14 cellular contexts compared by ENCODE assay signal in genomic region chr1:241716915-241717651, GRCh38.
DNase-seq lines count a peak whose midpoint lies in the region; ATAC-seq and TF ChIP-seq lines count a peak whose summit lies in the region.
"Had no signal": no experiment of that assay in that cellular context is flagged by ENCODE, and none has a peak within 500 bp of the region (broad histone marks: within the 10 kb centered on the region; RNA-seq: fewer than 3 reads in every experiment).

No MANE protein-coding gene starts in this region.

- no peak overlapping the region for H3K9ac ChIP-seq in neural progenitor cell

- POLR2A ChIA-PET in RWPE1 (lab: Yijun Ruan, JAX; ENCODE audit: low non-redundant PET), result no interaction called here

- no peak overlapping the region for H3K4me3 ChIP-seq in neural progenitor cell
- H3K4me3 ChIP-seq: GM23338, stomach had no signal

- no peaks in the 10 kb centered on the region for H4K20me1 ChIP-seq in neural progenitor cell (ENCODE audit: low read depth)

- no peak overlapping the region for H3K4me2 ChIP-seq in neural progenitor cell
- H3K4me2 ChIP-seq: GM23338 had no signal

- H3K4me1 ChIP-seq in neural progenitor cell, result no peaks in the 10 kb centered on the region
- H3K4me1 ChIP-seq: BE2C had no signal

- no peak for TF ChIP-seq CTCF in RWPE1 (conservative IDR thresholded peaks at IDR 0.05; ENCODE audit: low read depth)
- TF ChIP-seq CTCF in neural progenitor cell (IDR thresholded peaks at IDR 0.05), result no peak

- CTCF ChIA-PET in RWPE1 (lab: Yijun Ruan, JAX), result interaction anchor here (0.7 kb wide), 1 partner anchor 32 kb away, joined by 3 read pairs; no protein-coding TSS in a partner anchor

- H3K9me3 Mint-ChIP-seq in activated T-cell treated with anti-CD3 and anti-CD28 coated beads, Interleukin-2, amount 50 U/mL, for 24 hours, result no peaks in the 10 kb centered on the region
- no peaks in the 10 kb centered on the region for H3K9me3 Mint-ChIP-seq in neural progenitor cell
- H3K9me3 Mint-ChIP-seq: GM23338 had no signal

- H3K79me2 ChIP-seq in neural progenitor cell (ENCODE audit: low read depth), result no peaks in the 10 kb centered on the region

- no peaks in the 10 kb centered on the region for H3K36me3 Mint-ChIP-seq in activated T-cell treated with anti-CD3 and anti-CD28 coated beads, Interleukin-2, amount 50 U/mL, for 24 hours (ENCODE audit: low read depth)
- H3K36me3 Mint-ChIP-seq in neural progenitor cell, result no peaks in the 10 kb centered on the region

- H3F3A ChIP-seq in neural progenitor cell (ENCODE audit: low read depth), result no peaks in the 10 kb centered on the region

- peak overlapping the region; percentile 12 for H3K27ac Mint-ChIP-seq in activated T-cell treated with anti-CD3 and anti-CD28 coated beads, Interleukin-2, amount 50 U/mL, for 24 hours
- H3K27ac Mint-ChIP-seq in neural progenitor cell, result no peak overlapping the region
- H3K27ac Mint-ChIP-seq: GM23338 had no signal

- H2AFZ ChIP-seq in neural progenitor cell (replicated peaks), result no peak overlapping the region
- H2AFZ ChIP-seq: GM23338 had no signal

- H3K27me3 Mint-ChIP-seq in activated T-cell treated with anti-CD3 and anti-CD28 coated beads, Interleukin-2, amount 50 U/mL, for 24 hours, result peaks cover 37% of the 10 kb centered on the region
- no peaks in the 10 kb centered on the region for H3K27me3 Mint-ChIP-seq in neural progenitor cell (ENCODE audit: insufficient read depth, low read depth)

- peaks cover 24% of the 10 kb centered on the region for H3K4me1 Mint-ChIP-seq in activated T-cell treated with anti-CD3 and anti-CD28 coated beads, Interleukin-2, amount 50 U/mL, for 24 hours (ENCODE audit: low read depth)
- no peaks in the 10 kb centered on the region for H3K4me1 Mint-ChIP-seq in neural progenitor cell
- H3K4me1 Mint-ChIP-seq: GM23338 had no signal

- no peaks in the 10 kb centered on the region for H3K36me3 ChIP-seq in neural progenitor cell
- H3K36me3 ChIP-seq: BE2C, stomach had no signal

- no peaks in the 10 kb centered on the region for H3K9me3 ChIP-seq in neural progenitor cell (ENCODE audit: low read depth)
- H3K9me3 ChIP-seq: BE2C had no signal

- H3K27ac ChIP-seq in RWPE1 (no peak overlapping the region), neural progenitor cell (no peak overlapping the region)
- H3K27ac ChIP-seq: stomach had no signal

- DNase-seq in stimulated activated CD4-positive, alpha-beta T cell treated with anti-CD3 and anti-CD28 coated beads, Interleukin-12 subunit alpha, Interleukin-12 subunit beta, amount 100 ng/mL, for 48 hours (ENCODE audit: low read depth in 2 of 3, low spot score in 1 of 3), result peak in 2 of 3 donors; percentile 1 to 16
- no peak for DNase-seq in stimulated activated CD4-positive, alpha-beta T cell treated with anti-CD3 and anti-CD28 coated beads, Interleukin-12 subunit alpha, Interleukin-12 subunit beta, amount 100 ng/mL, for 4 hours
- DNase-seq in activated T-cell treated with anti-CD3 and anti-CD28 coated beads, Interleukin-2, amount 50 U/mL, for 24 hours, result no peak
- peak; percentile 83 for DNase-seq in iris pigment epithelial cell (ENCODE audit: low read depth)
- no peak for DNase-seq in RWPE1 (ENCODE audit: low spot score)
- DNase-seq in HuH-7.5 (ENCODE audit: low spot score), result no peak
- DNase-seq in neural progenitor cell (ENCODE audit: low spot score), result no peak
- DNase-seq: BE2C, DMS79 treated with DMSO at 0.1 percent for 48 hours, SHP77, stomach had no signal

- no peak for ATAC-seq in GM21447 (IDR thresholded peaks at IDR 0.05; ENCODE audit: unreplicated experiment)
- ATAC-seq: esophagus mucosa, GM23338 had no signal

- no peak overlapping the region for H3K4me3 Mint-ChIP-seq in activated T-cell treated with anti-CD3 and anti-CD28 coated beads, Interleukin-2, amount 50 U/mL, for 24 hours
- no peak overlapping the region for H3K4me3 Mint-ChIP-seq in neural progenitor cell
- H3K4me3 Mint-ChIP-seq: GM23338 had no signal

- no peaks in the 10 kb centered on the region for H3K27me3 ChIP-seq in neural progenitor cell
- H3K27me3 ChIP-seq: BE2C, stomach had no signal

Comparison
In these comparisons a context has a peak if more than half of its experiments do, and no peak if none do; other contexts are left out.
1. DNase-seq: peak in stimulated activated CD4-positive, alpha-beta T cell treated with anti-CD3 and anti-CD28 coated beads, Interleukin-12 subunit alpha, Interleukin-12 subunit beta, amount 100 ng/mL, for 48 hours (2 of 3) and iris pigment epithelial cell (single experiment); none in stimulated activated CD4-positive, alpha-beta T cell treated with anti-CD3 and anti-CD28 coated beads, Interleukin-12 subunit alpha, Interleukin-12 subunit beta, amount 100 ng/mL, for 4 hours (single experiment), activated T-cell treated with anti-CD3 and anti-CD28 coated beads, Interleukin-2, amount 50 U/mL, for 24 hours (single experiment), RWPE1 (single experiment), HuH-7.5 (single experiment) and neural progenitor cell (single experiment).